In the genomic region with DNA sequence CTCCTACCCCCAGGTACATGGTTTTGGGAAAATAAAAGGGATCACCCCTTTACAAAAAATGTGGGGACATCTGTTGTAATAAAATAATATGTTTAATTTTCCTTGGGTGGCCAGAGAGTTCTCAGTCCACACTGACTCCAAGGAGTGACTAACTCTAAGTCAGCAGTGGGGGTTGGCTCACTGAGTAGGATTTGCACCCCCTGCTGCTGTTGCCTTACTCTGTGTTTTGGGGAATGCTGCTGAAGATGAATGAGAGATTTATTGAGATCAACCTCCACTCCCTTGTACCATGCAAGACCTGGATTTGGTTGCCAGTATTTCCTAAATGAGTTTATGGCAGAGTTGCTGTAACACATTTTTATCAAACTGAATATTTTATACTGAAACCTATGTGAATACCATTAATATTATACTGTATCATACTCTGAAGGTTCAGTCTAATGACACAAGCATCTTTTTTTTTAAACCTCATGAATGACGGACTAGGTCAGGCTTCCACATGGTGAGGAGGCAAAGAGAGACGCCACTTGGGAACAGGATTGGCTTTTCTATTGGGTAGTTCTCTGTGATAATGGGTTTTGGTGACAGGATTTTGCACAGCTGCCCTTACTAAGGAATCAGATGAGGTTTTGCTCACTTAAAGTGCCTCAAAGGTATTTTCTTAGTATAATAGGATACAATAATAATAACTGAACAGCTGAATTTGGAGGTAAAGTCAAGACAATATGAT, we compare ENCODE assay signal across 18 cellular contexts.
DNase-seq lines count a peak whose midpoint lies in the region; ATAC-seq, FAIRE-seq and TF ChIP-seq lines count a peak whose summit lies in the region.
"Had no signal": no experiment of that assay in that cellular context is flagged by ENCODE, and none has a peak within 500 bp of the region (broad histone marks: within the 10 kb centered on the region; RNA-seq: fewer than 3 reads in every experiment).

No MANE protein-coding gene starts in this region.

- no peak for ATAC-seq in GM21515 (IDR thresholded peaks at IDR 0.05; ENCODE audit: unreplicated experiment)
- no peak for ATAC-seq in GM21423 (IDR thresholded peaks at IDR 0.05; ENCODE audit: unreplicated experiment)
- no peak for ATAC-seq in HG02798 (IDR thresholded peaks at IDR 0.05; ENCODE audit: poor library complexity, unreplicated experiment)
- ATAC-seq: K562, mucosa of descending colon had no signal

- no peak for FAIRE-seq in HTR-8/SVneo (lab: Jason Lieb, UNC)
- no peak for FAIRE-seq in GM12891 (lab: Jason Lieb, UNC)
- FAIRE-seq: K562 had no signal

- no peak for TF ChIP-seq POLR2A in GM12891 (IDR thresholded peaks at IDR 0.05; ENCODE audit: low read depth, low read length)

- H3K27ac ChIP-seq in brain microvascular endothelial cell: no peak overlapping the region
- H3K27ac ChIP-seq: BLaER1 treated with 17β-estradiol and CSF1 and Interleukin-3, amounts not matched to agents 10 nM and 100 nM; esophagus muscularis mucosa had no signal

- DNase-seq in AG08395 (ENCODE audit: low spot score) (peak; percentile 58), HTR-8/SVneo (ENCODE audit: insufficient read length, low spot score) (peak; percentile 33), brain microvascular endothelial cell (peak; percentile 78), kidney tubule cell (ENCODE audit: low spot score) (peak; percentile 47), GM12891 (ENCODE audit: insufficient read length, low spot score) (no peak)
- DNase-seq: activated CD8-positive, alpha-beta memory T cell treated with anti-CD3 and anti-CD28 coated beads for 24 hours; activated naive CD4-positive, alpha-beta T cell treated with anti-CD3 and anti-CD28 coated beads, Interleukin-2, amount 10 ng/mL, durations not matched to agents 7 days and 5 days; DMS53; mucosa of descending colon; NCI-H1417 treated with DMSO at 0.1 percent for 48 hours; NCI-H526 treated with DMSO at 0.1 percent for 48 hours; stimulated activated CD4-positive, alpha-beta T cell treated with anti-CD3 and anti-CD28 coated beads, Interleukin-1b, Interleukin-23, amount 100 ng/mL, for 48 hours had no signal

- H3K4me3 ChIP-seq in brain microvascular endothelial cell (ENCODE audit: low read depth, low read length): no peak overlapping the region
- H3K4me3 ChIP-seq: BLaER1 treated with 17β-estradiol and CSF1 and Interleukin-3, amounts not matched to agents 10 nM and 100 nM; esophagus muscularis mucosa; K562; mucosa of descending colon had no signal

- in situ Hi-C loops in brain microvascular endothelial cell (cut with HindIII; ENCODE audit: low pct_ligation_motif_present, low sequenced_read_pairs): no loop called here

- H3K27me3 ChIP-seq in brain microvascular endothelial cell (replicated peaks): no peaks in the 10 kb centered on the region
- H3K27me3 ChIP-seq: BLaER1 treated with 17β-estradiol and CSF1 and Interleukin-3, amounts not matched to agents 10 nM and 100 nM; esophagus muscularis mucosa had no signal

- TF ChIP-seq CTCF in brain microvascular endothelial cell (IDR thresholded peaks at IDR 0.05; ENCODE audit: low read depth, low read length, missing control alignments): peak; percentile 50

- H3K36me3 ChIP-seq in brain microvascular endothelial cell (replicated peaks): no peaks in the 10 kb centered on the region
- H3K36me3 ChIP-seq: BLaER1 treated with 17β-estradiol and CSF1 and Interleukin-3, amounts not matched to agents 10 nM and 100 nM; esophagus muscularis mucosa had no signal

TF ChIP-seq in GM12891, 5 proteins besides CTCF, POLR2A, EP300 and RAD21:
- TF ChIP-seq TAF1 (IDR thresholded peaks at IDR 0.05; ENCODE audit: low read depth, low read length) (no peak), PAX5 (IDR thresholded peaks at IDR 0.05; ENCODE audit: insufficient read depth, low read length, severe bottlenecking) (no peak), POLR2AphosphoS5 (IDR thresholded peaks at IDR 0.05; ENCODE audit: low read depth, low read length) (no peak), POU2F2 (IDR thresholded peaks at IDR 0.05; ENCODE audit: low read depth, low read length) (no peak), SPI1 (IDR thresholded peaks at IDR 0.05; ENCODE audit: low read depth, low read length) (no peak)
